Comparison of ENCODE assay signal across 11 cellular contexts in genomic region chr2:95024306-95024880, GRCh38. TPM values are rescaled to one million over a fixed set of nuclear protein-coding genes. Genes with fewer than 3 reads are reported as not detected.
DNase-seq lines count a peak whose midpoint lies in the region; ATAC-seq lines count a peak whose summit lies in the region.
"Had no signal": no experiment of that assay in that cellular context is flagged by ENCODE, and none has a peak within 500 bp of the region (broad histone marks: within the 10 kb centered on the region; RNA-seq: fewer than 3 reads in every experiment).

No MANE protein-coding gene starts in this region.

- no peak overlapping the region for H3K27ac Mint-ChIP-seq in activated T-cell treated with anti-CD3 and anti-CD28 coated beads, Interleukin-2, amount 50 U/mL, for 72 hours
- H3K27ac Mint-ChIP-seq in activated T-helper 1 cell treated with anti-CD3 and anti-CD28 coated beads, Interleukin-12 subunit alpha, Interleukin-12 subunit beta, Interleukin-2, Interleukin-4 antibody, amounts not matched to agents 30 ng/mL and 10 ng/mL and 1 ng/mL, durations not matched to agents 14 hours and 24 hours and 36 hours, result peak overlapping the region; percentile 74

- DNase-seq in activated T-cell treated with anti-CD3 and anti-CD28 coated beads, Interleukin-2, amount 50 U/mL, for 72 hours, result no peak
- no peak for DNase-seq in activated T-cell treated with anti-CD3 and anti-CD28 coated beads, Interleukin-2, amount 50 U/mL, for 1 hour
- no peak for DNase-seq in activated T-helper 1 cell treated with anti-CD3 and anti-CD28 coated beads, Interleukin-12 subunit alpha, Interleukin-12 subunit beta, Interleukin-2, Interleukin-4 antibody, amounts not matched to agents 30 ng/mL and 10 ng/mL and 1 ng/mL, durations not matched to agents 14 hours and 24 hours and 36 hours (ENCODE audit: low spot score)
- DNase-seq in substantia nigra (lab: John Stamatoyannopoulos, UW), result peak in 38 of 49 donors; percentile 23 to 78 (median 63)
- DNase-seq in GM19238 (ENCODE audit: insufficient read length, low spot score), result no peak
- DNase-seq in NCI-H2081 (lab: John Stamatoyannopoulos, UW), result no peak
- no peak for DNase-seq in stimulated activated naive CD4-positive, alpha-beta T cell (lab: John Stamatoyannopoulos, UW)
- DNase-seq: foreskin keratinocyte, IMR-90, mammary epithelial cell had no signal

- H3K27me3 Mint-ChIP-seq in activated T-cell treated with anti-CD3 and anti-CD28 coated beads, Interleukin-2, amount 50 U/mL, for 72 hours (ENCODE audit: low read depth), result no peaks in the 10 kb centered on the region
- H3K27me3 Mint-ChIP-seq in activated T-helper 1 cell treated with anti-CD3 and anti-CD28 coated beads, Interleukin-12 subunit alpha, Interleukin-12 subunit beta, Interleukin-2, Interleukin-4 antibody, amounts not matched to agents 30 ng/mL and 10 ng/mL and 1 ng/mL, durations not matched to agents 14 hours and 24 hours and 36 hours (ENCODE audit: insufficient read depth), result no peaks in the 10 kb centered on the region

- H3K27ac ChIP-seq in layer of hippocampus (ENCODE audit: low read depth, low read length), result peak overlapping the region; percentile 96
- H3K27ac ChIP-seq in substantia nigra (ENCODE audit: low read depth, low read length, poor library complexity, severe bottlenecking), result peak overlapping the region; percentile 99
- H3K27ac ChIP-seq: foreskin keratinocyte had no signal

- H3K36me3 Mint-ChIP-seq in activated T-cell treated with anti-CD3 and anti-CD28 coated beads, Interleukin-2, amount 50 U/mL, for 72 hours (ENCODE audit: insufficient read depth in 2 of 2), result peaks cover 0 to 2% of the 10 kb centered on the region in 2 donors
- peaks cover 27% of the 10 kb centered on the region for H3K36me3 Mint-ChIP-seq in activated T-helper 1 cell treated with anti-CD3 and anti-CD28 coated beads, Interleukin-12 subunit alpha, Interleukin-12 subunit beta, Interleukin-2, Interleukin-4 antibody, amounts not matched to agents 30 ng/mL and 10 ng/mL and 1 ng/mL, durations not matched to agents 14 hours and 24 hours and 36 hours (ENCODE audit: low read depth)

- peaks cover 59% of the 10 kb centered on the region for H3K4me1 Mint-ChIP-seq in activated T-cell treated with anti-CD3 and anti-CD28 coated beads, Interleukin-2, amount 50 U/mL, for 72 hours (ENCODE audit: low read depth)
- H3K4me1 Mint-ChIP-seq in activated T-helper 1 cell treated with anti-CD3 and anti-CD28 coated beads, Interleukin-12 subunit alpha, Interleukin-12 subunit beta, Interleukin-2, Interleukin-4 antibody, amounts not matched to agents 30 ng/mL and 10 ng/mL and 1 ng/mL, durations not matched to agents 14 hours and 24 hours and 36 hours (ENCODE audit: low read depth), result peaks cover 54% of the 10 kb centered on the region

- ATAC-seq in activated T-cell treated with anti-CD3 and anti-CD28 coated beads, Interleukin-2, amount 50 U/mL, for 72 hours (replicated peaks in 1 of 2), result no peak
- ATAC-seq: foreskin keratinocyte had no signal

- H3K9me3 Mint-ChIP-seq in activated T-cell treated with anti-CD3 and anti-CD28 coated beads, Interleukin-2, amount 50 U/mL, for 72 hours, result no peaks in the 10 kb centered on the region
- H3K9me3 Mint-ChIP-seq in activated T-helper 1 cell treated with anti-CD3 and anti-CD28 coated beads, Interleukin-12 subunit alpha, Interleukin-12 subunit beta, Interleukin-2, Interleukin-4 antibody, amounts not matched to agents 30 ng/mL and 10 ng/mL and 1 ng/mL, durations not matched to agents 14 hours and 24 hours and 36 hours, result no peaks in the 10 kb centered on the region

- intact Hi-C loops in activated T-helper 1 cell treated with anti-CD3 and anti-CD28 coated beads, Interleukin-12 subunit alpha, Interleukin-12 subunit beta, Interleukin-2, Interleukin-4 antibody, amounts not matched to agents 30 ng/mL and 10 ng/mL and 1 ng/mL, durations not matched to agents 14 hours and 24 hours and 36 hours (cut with micrococcal nuclease), result no loop called here

- H3K4me3 Mint-ChIP-seq in activated T-cell treated with anti-CD3 and anti-CD28 coated beads, Interleukin-2, amount 50 U/mL, for 72 hours, result peak overlapping the region; percentile 83 to 97
- H3K4me3 Mint-ChIP-seq in activated T-helper 1 cell treated with anti-CD3 and anti-CD28 coated beads, Interleukin-12 subunit alpha, Interleukin-12 subunit beta, Interleukin-2, Interleukin-4 antibody, amounts not matched to agents 30 ng/mL and 10 ng/mL and 1 ng/mL, durations not matched to agents 14 hours and 24 hours and 36 hours, result peak overlapping the region; percentile 84

- peaks cover 4% of the 10 kb centered on the region for H3K27me3 ChIP-seq in layer of hippocampus (ENCODE audit: control insufficient read depth, insufficient read depth, low read length)

RNA-seq across cellular contexts. Expression of gene MAL, which starts 1.1 kb away (rescaled TPM):
- 10 to 100 TPM; 92.6 to 93.8 TPM for total RNA-seq in activated T-cell treated with anti-CD3 and anti-CD28 coated beads, Interleukin-2, amount 50 U/mL, for 72 hours
- total RNA-seq in activated T-helper 1 cell treated with anti-CD3 and anti-CD28 coated beads, Interleukin-12 subunit alpha, Interleukin-12 subunit beta, Interleukin-2, Interleukin-4 antibody, amounts not matched to agents 30 ng/mL and 10 ng/mL and 1 ng/mL, durations not matched to agents 14 hours and 24 hours and 36 hours, result 264 and 272 TPM in 2 replicates
- total RNA-seq: foreskin keratinocyte, IMR-90, mammary epithelial cell had no signal

Comparison
In these comparisons a context has a peak if more than half of its experiments do, and no peak if none do; other contexts are left out.
1. DNase-seq: peak in substantia nigra (38 of 49); none in activated T-cell treated with anti-CD3 and anti-CD28 coated beads, Interleukin-2, amount 50 U/mL, for 72 hours (0 of 2), activated T-cell treated with anti-CD3 and anti-CD28 coated beads, Interleukin-2, amount 50 U/mL, for 1 hour (single experiment), activated T-helper 1 cell treated with anti-CD3 and anti-CD28 coated beads, Interleukin-12 subunit alpha, Interleukin-12 subunit beta, Interleukin-2, Interleukin-4 antibody, amounts not matched to agents 30 ng/mL and 10 ng/mL and 1 ng/mL, durations not matched to agents 14 hours and 24 hours and 36 hours (single experiment), GM19238 (single experiment), NCI-H2081 (0 of 2) and stimulated activated naive CD4-positive, alpha-beta T cell (0 of 6).